29 cellular contexts compared by ENCODE assay signal in the genomic region with DNA sequence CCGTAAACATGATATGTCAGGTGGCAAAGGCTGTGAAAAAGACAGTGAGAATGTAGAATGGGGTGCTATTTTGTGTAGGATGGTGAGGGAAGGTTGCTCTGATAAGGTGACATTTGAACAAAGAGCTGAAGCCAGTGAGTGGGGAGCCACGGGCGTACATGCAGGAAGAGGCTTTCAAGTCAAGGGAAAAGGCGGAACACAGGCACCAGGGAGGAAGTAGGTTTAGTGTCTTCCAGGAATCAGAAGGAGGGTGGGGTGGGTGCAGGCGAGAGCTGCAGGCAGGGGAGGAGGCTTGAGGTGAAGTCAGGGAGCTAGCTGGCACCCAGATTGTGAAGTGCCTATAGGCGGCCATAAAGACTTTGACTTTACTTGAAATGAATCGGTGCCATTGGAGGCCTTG.
"Had no signal": no experiment of that assay in that cellular context is flagged by ENCODE, and none has a peak within 500 bp of the region (broad histone marks: within the 10 kb centered on the region; RNA-seq: fewer than 3 reads in every experiment).

No MANE protein-coding gene starts in this region.

- H3K4me3 ChIP-seq: ascending aorta, breast epithelium, cardiac muscle cell, colonic mucosa, heart right ventricle had no signal

- H3K4me1 ChIP-seq: ascending aorta, breast epithelium, colonic mucosa, heart right ventricle had no signal

- H3K27me3 Mint-ChIP-seq: activated naive CD4-positive, alpha-beta T cell treated with anti-CD3 and anti-CD28 coated beads, Interleukin-2, amount 50 U/mL, for 24 hours; activated naive CD8-positive, alpha-beta T cell treated with anti-CD3 and anti-CD28 coated beads for 36 hours; activated naive CD8-positive, alpha-beta T cell treated with anti-CD3 and anti-CD28 coated beads, Interleukin-2, amount 50 U/mL, for 24 hours had no signal

- ATAC-seq: activated naive CD8-positive, alpha-beta T cell treated with anti-CD3 and anti-CD28 coated beads, Interleukin-2, amount 50 U/mL, for 24 hours; activated T-cell treated with anti-CD3 and anti-CD28 coated beads, Interleukin-2, amount 50 U/mL, for 4 hours; esophagus mucosa; heart right ventricle; WTC11 had no signal

- H3K4me3 Mint-ChIP-seq: activated naive CD4-positive, alpha-beta T cell treated with anti-CD3 and anti-CD28 coated beads for 36 hours; activated naive CD4-positive, alpha-beta T cell treated with anti-CD3 and anti-CD28 coated beads, Interleukin-2, amount 50 U/mL, for 24 hours; activated naive CD8-positive, alpha-beta T cell treated with anti-CD3 and anti-CD28 coated beads for 36 hours; activated naive CD8-positive, alpha-beta T cell treated with anti-CD3 and anti-CD28 coated beads, Interleukin-2, amount 50 U/mL, for 24 hours; activated T-cell treated with anti-CD3 and anti-CD28 coated beads, Interleukin-2, amount 50 U/mL, for 4 hours; activated T-helper 1 cell treated with anti-CD3 and anti-CD28 coated beads, Interleukin-12 subunit alpha, Interleukin-12 subunit beta, Interleukin-2, Interleukin-4 antibody, amounts not matched to agents 30 ng/mL and 10 ng/mL and 1 ng/mL, durations not matched to agents 14 hours and 24 hours and 36 hours; brain; WTC11 had no signal

- DNase-seq: activated CD4-positive, alpha-beta T cell treated with anti-CD3 and anti-CD28 coated beads for 1 hour; activated CD4-positive, alpha-beta T cell treated with anti-CD3 and anti-CD28 coated beads for 4 hours; activated CD4-positive, alpha-beta T cell treated with anti-CD3 and anti-CD28 coated beads, Interleukin-2, amount 50 U/mL, for 1 hour; activated CD4-positive, alpha-beta T cell treated with anti-CD3 and anti-CD28 coated beads, Interleukin-2, amount 50 U/mL, for 48 hours; activated CD8-positive, alpha-beta memory T cell treated with anti-CD3 and anti-CD28 coated beads, Interleukin-2, amount 50 U/mL, for 48 hours; activated effector memory CD4-positive, alpha-beta T cell treated with anti-CD3 and anti-CD28 coated beads, Interleukin-2, amount 50 U/mL, for 16 hours; activated naive CD4-positive, alpha-beta T cell treated with anti-CD3 and anti-CD28 coated beads for 36 hours; activated naive CD8-positive, alpha-beta T cell treated with anti-CD3 and anti-CD28 coated beads for 36 hours; activated naive CD8-positive, alpha-beta T cell treated with anti-CD3 and anti-CD28 coated beads, Interleukin-2, amount 50 U/mL, for 24 hours; activated T-cell treated with anti-CD3 and anti-CD28 coated beads, Interleukin-2, amount 50 U/mL, for 4 hours; central memory CD4-positive, alpha-beta T cell; cerebellar nuclear complex; colonic mucosa; effector CD8-positive, alpha-beta T cell; foreskin fibroblast; heart right ventricle; T-helper 2 cell had no signal

- H3K4me1 Mint-ChIP-seq: brain, WTC11 had no signal

- H3K36me3 ChIP-seq: colonic mucosa had no signal

- H3K27me3 ChIP-seq: ascending aorta, breast epithelium, cardiac muscle cell, colonic mucosa, heart right ventricle had no signal

- H3K9me3 ChIP-seq: colonic mucosa had no signal

- FAIRE-seq: endometrium, frontal cortex had no signal

- H3K27ac ChIP-seq: ascending aorta, breast epithelium, cardiac muscle cell, colonic mucosa, heart right ventricle, VCaP had no signal

- H3K27ac Mint-ChIP-seq: activated naive CD4-positive, alpha-beta T cell treated with anti-CD3 and anti-CD28 coated beads for 36 hours; activated naive CD4-positive, alpha-beta T cell treated with anti-CD3 and anti-CD28 coated beads, Interleukin-2, amount 50 U/mL, for 24 hours; activated naive CD8-positive, alpha-beta T cell treated with anti-CD3 and anti-CD28 coated beads for 36 hours; activated naive CD8-positive, alpha-beta T cell treated with anti-CD3 and anti-CD28 coated beads, Interleukin-2, amount 50 U/mL, for 24 hours; activated T-helper 1 cell treated with anti-CD3 and anti-CD28 coated beads, Interleukin-12 subunit alpha, Interleukin-12 subunit beta, Interleukin-2, Interleukin-4 antibody, amounts not matched to agents 30 ng/mL and 10 ng/mL and 1 ng/mL, durations not matched to agents 14 hours and 24 hours and 36 hours; activated T-helper 2 cell treated with anti-CD3 and anti-CD28 coated beads, Interferon-gamma antibody, Interleukin-2, Interleukin-4, amounts not matched to agents 10 μg/mL and 5 μg/mL and 100 μg/mL, durations not matched to agents 14 hours and 24 hours and 36 hours; brain; WTC11 had no signal
